8 cellular contexts compared by ENCODE assay signal in genomic region chr11:14380947-14381555, GRCh38. TPM values are rescaled to one million over a fixed set of nuclear protein-coding genes. Genes with fewer than 3 reads are reported as not detected.
A peak's percentile ranks its signal among the peaks of the same experiment; 100 is the strongest.
DNase-seq lines count a peak whose midpoint lies in the region; ATAC-seq lines count a peak whose summit lies in the region.

No MANE protein-coding gene starts in this region.

- peaks cover 23% of the 10 kb centered on the region for H3K4me1 Mint-ChIP-seq in activated naive CD8-positive, alpha-beta T cell treated with anti-CD3 and anti-CD28 coated beads, Interleukin-2, amount 10 ng/mL, durations not matched to agents 7 days and 5 days

- H3K27me3 Mint-ChIP-seq in activated naive CD8-positive, alpha-beta T cell treated with anti-CD3 and anti-CD28 coated beads, Interleukin-2, amount 10 ng/mL, durations not matched to agents 7 days and 5 days: peaks cover 24% of the 10 kb centered on the region

- peak; percentile 65 for ATAC-seq in GM18519 (IDR thresholded peaks at IDR 0.05; ENCODE audit: low FRiP score, unreplicated experiment)
- peak; percentile 68 for ATAC-seq in HG03066 (IDR thresholded peaks at IDR 0.05; ENCODE audit: low read depth, unreplicated experiment)
- peak; percentile 86 for ATAC-seq in activated naive CD8-positive, alpha-beta T cell treated with anti-CD3 and anti-CD28 coated beads, Interleukin-2, amount 10 ng/mL, durations not matched to agents 7 days and 5 days (ENCODE audit: low read depth)

- peaks cover 4% of the 10 kb centered on the region for H3K36me3 Mint-ChIP-seq in activated naive CD8-positive, alpha-beta T cell treated with anti-CD3 and anti-CD28 coated beads, Interleukin-2, amount 10 ng/mL, durations not matched to agents 7 days and 5 days

- H3K4me3 Mint-ChIP-seq in activated naive CD8-positive, alpha-beta T cell treated with anti-CD3 and anti-CD28 coated beads, Interleukin-2, amount 10 ng/mL, durations not matched to agents 7 days and 5 days: peak overlapping the region; percentile 80

- H3K27ac Mint-ChIP-seq in activated naive CD8-positive, alpha-beta T cell treated with anti-CD3 and anti-CD28 coated beads, Interleukin-2, amount 10 ng/mL, durations not matched to agents 7 days and 5 days: peak overlapping the region; percentile 71

- POLR2A ChIA-PET in activated naive CD8-positive, alpha-beta T cell treated with anti-CD3 and anti-CD28 coated beads, Interleukin-2, amount 10 ng/mL, durations not matched to agents 7 days and 5 days (lab: Charles Lee): interaction anchor here (0.6 to 1.1 kb wide), 5 partner anchors 14 to 74 kb away, joined by 3 to 6 read pairs (median 4); no protein-coding TSS in a partner anchor

- intact Hi-C loops in head of caudate nucleus (cut with DNase I): no loop called here

- H3K9me3 Mint-ChIP-seq in activated naive CD8-positive, alpha-beta T cell treated with anti-CD3 and anti-CD28 coated beads, Interleukin-2, amount 10 ng/mL, durations not matched to agents 7 days and 5 days: peaks cover 4% of the 10 kb centered on the region

- DNase-seq in 8988T: peak; percentile 46
- DNase-seq in RKO (ENCODE audit: low spot score): peak; percentile 68
- DNase-seq in activated naive CD8-positive, alpha-beta T cell treated with anti-CD3 and anti-CD28 coated beads, Interleukin-2, amount 10 ng/mL, durations not matched to agents 7 days and 5 days: peak; percentile 66
- peak; percentile 34 to 87 (median 76) for DNase-seq in head of caudate nucleus
- DNase-seq in occipital lobe (lab: John Stamatoyannopoulos, UW): peak; percentile 74
- DNase-seq in ureter (ENCODE audit: low spot score): peak; percentile 71

RNA-seq across cellular contexts. Expression of gene RRAS2, which starts 22.1 kb away (rescaled TPM):
- total RNA-seq in activated naive CD8-positive, alpha-beta T cell treated with anti-CD3 and anti-CD28 coated beads, Interleukin-2, amount 10 ng/mL, durations not matched to agents 7 days and 5 days: 10 to 100 TPM; 54.8 to 60.0 TPM
- 26.8 TPM for total RNA-seq in occipital lobe
- total RNA-seq in ureter: 31.1 TPM

Comparison
In these comparisons a context has a peak if more than half of its experiments do, and no peak if none do; other contexts are left out.
1. Peak in every context shown above with its lines: DNase-seq and ATAC-seq.